8 cellular contexts compared by ENCODE assay signal in the genomic region with DNA sequence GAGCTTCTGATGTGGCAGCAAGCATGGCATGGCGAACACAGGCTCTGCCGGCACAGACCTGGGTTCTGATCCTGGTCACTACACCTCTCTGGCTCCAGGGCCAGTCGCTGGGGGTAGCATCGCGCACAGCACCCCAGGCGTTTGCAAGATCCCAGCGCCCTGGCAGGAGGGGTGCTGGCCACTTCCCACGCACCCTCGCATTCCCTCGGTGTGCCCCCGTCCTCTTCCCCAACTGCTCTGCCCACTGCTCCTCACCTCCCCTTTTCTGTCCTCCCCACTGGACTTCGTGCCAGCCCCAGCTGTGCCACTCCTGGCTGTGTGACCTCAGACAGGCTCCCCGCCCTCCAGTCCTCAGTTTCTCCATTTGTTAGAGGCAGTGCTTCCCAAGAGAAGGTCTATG. TPM values are rescaled to one million over a fixed set of nuclear protein-coding genes. Genes with fewer than 3 reads are reported as not detected.
DNase-seq lines count a peak whose midpoint lies in the region; ATAC-seq, FAIRE-seq and TF ChIP-seq lines count a peak whose summit lies in the region.

No MANE protein-coding gene starts in this region.

- DNase-seq in AG10803 (ENCODE audit: low read depth) (no peak), H1 (ENCODE audit: low read depth in 1 of 2, low spot score in 2 of 2) (no peak), CD1c-positive myeloid dendritic cell (ENCODE audit: extremely low spot score) (no peak)
- no peak for DNase-seq in NK-92 treated with Interleukin-12 subunit alpha and Interleukin-12 subunit beta, amount 100 ng/mL, for 24 hours (lab: John Stamatoyannopoulos, UW)

- H3K9ac ChIP-seq in HUES64 (ENCODE audit: low read depth, low read length) (peak overlapping the region; percentile 97), H1 (replicated peaks in 1 of 4; ENCODE audit: extremely low read depth in 1 of 4, low read depth in 3 of 4, low read length in 3 of 4) (peak overlapping the region in 3 of 4 experiments; percentile 78 to 79 (median 79); a peak in 5 of 7 replicates)

- no peak for TF ChIP-seq POLR2A in H1 (IDR thresholded peaks at IDR 0.05; ENCODE audit: control extremely low read depth in 1 of 2, low read depth in 2 of 2, low read length in 2 of 2)

- H4K91ac ChIP-seq in H1 (replicated peaks; ENCODE audit: insufficient read length, low read length), result peak overlapping the region; percentile 98

- H3K4me1 ChIP-seq in HUES64 (ENCODE audit: insufficient read depth, low read length) (peaks cover 21% of the 10 kb centered on the region; the same call in 1 of the 2 replicates), H1 (replicated peaks in 1 of 4; ENCODE audit: control insufficient read depth in 3 of 4, insufficient read depth in 4 of 4, low read length in 3 of 4) (peaks cover 2 to 17% (median 13%) of the 10 kb centered on the region in 4 experiments), neutrophil (ENCODE audit: control insufficient read depth in 1 of 2, insufficient read depth in 1 of 2, low read depth in 1 of 2, low read length in 1 of 2) (peaks cover 32 to 33% of the 10 kb centered on the region in 2 experiments)

- peak overlapping the region; percentile 84 for H2AK5ac ChIP-seq in H1 (ENCODE audit: low read depth, low read length)

- ATAC-seq in GM21619 (IDR thresholded peaks at IDR 0.05; ENCODE audit: unreplicated experiment) (no peak), HG02884 (IDR thresholded peaks at IDR 0.05; ENCODE audit: unreplicated experiment) (no peak)

- no peaks in the 10 kb centered on the region for H3K27me3 ChIP-seq in HUES64 (ENCODE audit: insufficient read depth, low read length)
- no peaks in the 10 kb centered on the region for H3K27me3 ChIP-seq in H1 (replicated peaks in 1 of 4; ENCODE audit: control insufficient read depth in 3 of 4, extremely low read depth in 1 of 4, insufficient read depth in 3 of 4, low read length in 3 of 4)
- H3K27me3 ChIP-seq in neutrophil, result peaks cover 11% of the 10 kb centered on the region

- peak overlapping the region; percentile 56 for H3K56ac ChIP-seq in H1 (replicated peaks; ENCODE audit: insufficient read length, low read depth, low read length)

- H2BK15ac ChIP-seq in H1 (ENCODE audit: low read length), result peak overlapping the region; percentile 98

- peak overlapping the region; percentile 95; the same call in 1 of the 2 replicates for H2BK20ac ChIP-seq in H1 (ENCODE audit: low read length)

- peak overlapping the region; percentile 71 for H3K4me3 ChIP-seq in AG10803 (ENCODE audit: low read length)
- peak overlapping the region; percentile 88 for H3K4me3 ChIP-seq in HUES64 (ENCODE audit: low read length)
- peak overlapping the region in 3 of 4 experiments; percentile 27 to 93 (median 38); a peak in 5 of 8 replicates for H3K4me3 ChIP-seq in H1 (ENCODE audit: extremely low read depth in 1 of 4, insufficient read depth in 2 of 4, low read depth in 3 of 4, low read length in 4 of 4)
- peak overlapping the region; percentile 36 to 64 for H3K4me3 ChIP-seq in neutrophil (ENCODE audit: low read depth in 1 of 2, low read length in 1 of 2)

- H2BK12ac ChIP-seq in H1 (ENCODE audit: low read depth, low read length), result peak overlapping the region; percentile 91

- POLR2A ChIA-PET in H1 (lab: Charles Lee; ENCODE audit: partially characterized antibody), result interaction anchor here (0.8 to 5.2 kb wide), 17 partner anchors 7 to 443 kb away, joined by 3 to 42 read pairs (median 6); partner anchors contain the start of genes ATP6V0A2, DDX55, KMT5A and MPHOSPH9

- H3K4me2 ChIP-seq in H1 (ENCODE audit: insufficient read depth in 1 of 2, low read depth in 2 of 2, low read length in 2 of 2), result peak overlapping the region; percentile 93 to 96

- 90% methylated on average over 13 of the region's 13 CpGs for WGBS in HUES64
- WGBS in H1 (ENCODE audit: extremely low coverage in 1 of 2, insufficient coverage in 1 of 2, insufficient read length in 1 of 2, insufficient replicate concordance in 2 of 2, low coverage in 1 of 2, low lambda C conversion rate in 2 of 2, missing lambda C conversion rate in 1 of 2), 2 experiments, result 87% methylated on average over 13 of the region's 13 CpGs; no CpG with 5 or more reads in 1 of the 2 experiments

- H3K27ac ChIP-seq in HUES64 (ENCODE audit: low read depth, low read length) (peak overlapping the region; percentile 94), H1 (ENCODE audit: low read depth, low read length) (peak overlapping the region; percentile 65), neutrophil (no peak overlapping the region)

- peaks cover 40% of the 10 kb centered on the region for H3K36me3 ChIP-seq in HUES64 (ENCODE audit: insufficient read depth, low read length)
- peaks cover 0 to 18% (median 12%) of the 10 kb centered on the region in 4 experiments; a peak in 6 of 8 replicates for H3K36me3 ChIP-seq in H1 (ENCODE audit: control insufficient read depth in 2 of 4, insufficient read depth in 4 of 4, low read length in 3 of 4)
- H3K36me3 ChIP-seq in neutrophil, result peaks cover 6% of the 10 kb centered on the region

- TF ChIP-seq RAD21 in H1 (IDR thresholded peaks at IDR 0.05 in 1 of 2, conservative IDR thresholded peaks at IDR 0.05 in 1 of 2; ENCODE audit: low read depth in 2 of 2, low read length in 2 of 2), result no peak

- peak overlapping the region; percentile 72 for H3K18ac ChIP-seq in H1 (ENCODE audit: extremely low read depth, low read length)

- TF ChIP-seq EP300 in H1 (IDR thresholded peaks at IDR 0.05; ENCODE audit: borderline replicate concordance in 1 of 2, low read depth in 2 of 2, low read length in 2 of 2), result no peak

- H3K79me2 ChIP-seq in H1 (ENCODE audit: control insufficient read depth in 1 of 2, insufficient read depth in 2 of 2, low read length in 2 of 2), result peaks cover 0 to 59% of the 10 kb centered on the region in 2 experiments; a peak in 2 of 4 replicates

- H2AFZ ChIP-seq in H1 (ENCODE audit: low read length), result no peak overlapping the region

- peak overlapping the region; percentile 99 for H3K4ac ChIP-seq in H1 (replicated peaks; ENCODE audit: insufficient read length, low read depth, low read length)

- peak overlapping the region; percentile 55 for H2BK120ac ChIP-seq in H1 (replicated peaks; ENCODE audit: low read depth, low read length)

- peaks cover 6% of the 10 kb centered on the region for H3K79me1 ChIP-seq in H1 (ENCODE audit: low read depth, low read length)

- H3K9me3 ChIP-seq in HUES64 (ENCODE audit: insufficient read depth, low read depth, low read length), result no peaks in the 10 kb centered on the region
- H3K9me3 ChIP-seq in H1 (ENCODE audit: insufficient read depth in 2 of 2, low read depth in 1 of 2, low read length in 1 of 2), result no peaks in the 10 kb centered on the region
- no peaks in the 10 kb centered on the region for H3K9me3 ChIP-seq in neutrophil

- peak overlapping the region; percentile 97 for H2BK5ac ChIP-seq in H1 (ENCODE audit: low read depth, low read length)

- peak overlapping the region; percentile 80 for H3K14ac ChIP-seq in H1 (ENCODE audit: insufficient read length)

- TF ChIP-seq CTCF in AG10803 (conservative IDR thresholded peaks at IDR 0.05; ENCODE audit: low read length) (no peak), H1 (IDR thresholded peaks at IDR 0.05; ENCODE audit: control extremely low read depth in 1 of 3, insufficient read depth in 1 of 3, low read depth in 1 of 3, low read length in 3 of 3) (no peak), neutrophil (IDR thresholded peaks at IDR 0.05) (no peak)

- CTCF ChIA-PET in H1 (lab: Charles Lee; ENCODE audit: partially characterized antibody), result interaction anchor here (0.5 to 1.5 kb wide), 8 partner anchors 10 to 315 kb away, joined by 3 to 6 read pairs (median 3); partner anchors contain the start of gene MTRFR

- no peak overlapping the region for H3K23ac ChIP-seq in H1 (ENCODE audit: insufficient read length)

- no peak for FAIRE-seq in H1 (lab: Jason Lieb, UNC)

- peak overlapping the region; percentile 87 for H4K8ac ChIP-seq in H1 (ENCODE audit: extremely low read depth, insufficient read depth, low read length)

- H4K20me1 ChIP-seq in H1 (replicated peaks in 1 of 2; ENCODE audit: control insufficient read depth in 1 of 2, insufficient read depth in 2 of 2, low read length in 2 of 2), result peaks cover 8% of the 10 kb centered on the region in 2 experiments

- H3K23me2 ChIP-seq in H1 (ENCODE audit: low read depth, low read length), result peaks cover 9% of the 10 kb centered on the region

- peak overlapping the region; percentile 37 for H4K5ac ChIP-seq in H1 (ENCODE audit: insufficient read length, low read depth, low read length)

RNA-seq across cellular contexts. Expression of gene CDK2AP1, which starts 2.8 kb away (rescaled TPM):
- polyA plus RNA-seq in HUES64 (2013, experiment 1 of 2), result 282 TPM
- 260 TPM for polyA plus RNA-seq in HUES64 (2013, experiment 2 of 2)
- 224 and 225 TPM in 2 replicates for total RNA-seq in H1 (2021; fragmentation: NEBNext Ultra II Directional; extraction: Animal tissue kit (Norgen Biotek cat#: 25700))
- polyA plus RNA-seq in H1 (2011; rRNA removed), result 113 and 232 TPM in 2 replicates
- polyA plus RNA-seq in H1 (2011; cell fraction: cytosol; rRNA removed), result 208 TPM
- 54.5 TPM for polyA plus RNA-seq in H1 (2011; cell fraction: nucleus; rRNA removed)
- 161 to 251 TPM (median 168 TPM) in 4 replicates for polyA plus RNA-seq in H1 (2012, experiment 1 of 2)
- 208 TPM for polyA plus RNA-seq in H1 (2012, experiment 2 of 2)
- 239 TPM for polyA plus RNA-seq in H1 (2013, experiment 1 of 2)
- polyA plus RNA-seq in H1 (2013, experiment 2 of 2), result 248 TPM
- 75.7 and 102 TPM in 2 replicates for polyA minus RNA-seq in H1 (2011; rRNA and poly(A)+ RNA removed)
- polyA minus RNA-seq in H1 (2011; cell fraction: cytosol; rRNA and poly(A)+ RNA removed), result 82.2 TPM
- polyA minus RNA-seq in H1 (2011; cell fraction: nucleus; rRNA and poly(A)+ RNA removed), result 53.7 TPM

RNA-seq across cellular contexts. Expression of gene MTRFR, which starts 35.6 kb away (rescaled TPM):
- 9.7 TPM for polyA plus RNA-seq in HUES64 (2013, experiment 1 of 2)
- 13.0 TPM for polyA plus RNA-seq in HUES64 (2013, experiment 2 of 2)
- 12.0 and 12.9 TPM in 2 replicates for total RNA-seq in H1 (2021; fragmentation: NEBNext Ultra II Directional; extraction: Animal tissue kit (Norgen Biotek cat#: 25700))
- polyA plus RNA-seq in H1 (2011; rRNA removed), result 6.9 and 9.2 TPM in 2 replicates
- polyA plus RNA-seq in H1 (2011; cell fraction: cytosol; rRNA removed), result 11.2 TPM
- 9.3 TPM for polyA plus RNA-seq in H1 (2011; cell fraction: nucleus; rRNA removed)
- 13.7 to 18.0 TPM (median 15.6 TPM) in 4 replicates for polyA plus RNA-seq in H1 (2012, experiment 1 of 2)
- 5.5 TPM for polyA plus RNA-seq in H1 (2012, experiment 2 of 2)
- 11.4 TPM for polyA plus RNA-seq in H1 (2013, experiment 1 of 2)
- 12.2 TPM for polyA plus RNA-seq in H1 (2013, experiment 2 of 2)
- 10.0 and 10.4 TPM in 2 replicates for polyA minus RNA-seq in H1 (2011; rRNA and poly(A)+ RNA removed)
- polyA minus RNA-seq in H1 (2011; cell fraction: cytosol; rRNA and poly(A)+ RNA removed), result 8.9 TPM
- 19.4 TPM for polyA minus RNA-seq in H1 (2011; cell fraction: nucleus; rRNA and poly(A)+ RNA removed)

RNA-seq across cellular contexts. Expression of gene MPHOSPH9, which starts 35.9 kb away (rescaled TPM):
- polyA plus RNA-seq in HUES64 (2013, experiment 1 of 2), result 30.5 TPM
- polyA plus RNA-seq in HUES64 (2013, experiment 2 of 2), result 34.4 TPM
- 47.7 and 48.8 TPM in 2 replicates for total RNA-seq in H1 (2021; fragmentation: NEBNext Ultra II Directional; extraction: Animal tissue kit (Norgen Biotek cat#: 25700))
- polyA plus RNA-seq in H1 (2011; rRNA removed), result 6.8 and 8.8 TPM in 2 replicates
- polyA plus RNA-seq in H1 (2011; cell fraction: cytosol; rRNA removed), result 11.4 TPM
- polyA plus RNA-seq in H1 (2011; cell fraction: nucleus; rRNA removed), result 11.4 TPM
- 14.7 to 23.5 TPM (median 16.8 TPM) in 4 replicates for polyA plus RNA-seq in H1 (2012, experiment 1 of 2)
- polyA plus RNA-seq in H1 (2012, experiment 2 of 2), result 0.94 TPM
- polyA plus RNA-seq in H1 (2013, experiment 1 of 2), result 26.1 TPM
- 22.2 TPM for polyA plus RNA-seq in H1 (2013, experiment 2 of 2)
- 23.0 and 46.1 TPM in 2 replicates for polyA minus RNA-seq in H1 (2011; rRNA and poly(A)+ RNA removed)
- 18.3 TPM for polyA minus RNA-seq in H1 (2011; cell fraction: cytosol; rRNA and poly(A)+ RNA removed)
- polyA minus RNA-seq in H1 (2011; cell fraction: nucleus; rRNA and poly(A)+ RNA removed), result 73.2 TPM

Comparison
In these comparisons a context has a peak if more than half of its experiments do, and no peak if none do; other contexts are left out.
1. H3K4me3 ChIP-seq: peak in every context shown above with its lines; median percentile 88 in HUES64; 71 in AG10803; 50 in neutrophil; 38 in H1.